1 cellular context compared by ENCODE assay signal in genomic region chr11:116725434-116726221, GRCh38.
TF ChIP-seq lines count a peak whose summit lies in the region.

No MANE protein-coding gene starts in this region.

TF ChIP-seq in H1, 55 proteins besides CTCF, POLR2A, EP300 and RAD21 (continued from another document):
- no peak for TF ChIP-seq USF2 (IDR thresholded peaks at IDR 0.05; ENCODE audit: low read length)
